18 cellular contexts compared by ENCODE assay signal in genomic region chr2:222950886-222951285, GRCh38.
DNase-seq lines count a peak whose midpoint lies in the region; ATAC-seq, FAIRE-seq and TF ChIP-seq lines count a peak whose summit lies in the region.
"Had no signal": no experiment of that assay in that cellular context is flagged by ENCODE, and none has a peak within 500 bp of the region (broad histone marks: within the 10 kb centered on the region; RNA-seq: fewer than 3 reads in every experiment).

No MANE protein-coding gene starts in this region.

- peak; percentile 23 for FAIRE-seq in urothelium cell line (lab: Jason Lieb, UNC)
- FAIRE-seq: TTC549 had no signal

- H3K27ac Mint-ChIP-seq in activated T-cell treated with anti-CD3 and anti-CD28 coated beads, Interleukin-2, amount 50 U/mL, for 72 hours = no peak overlapping the region
- H3K27ac Mint-ChIP-seq: activated naive CD4-positive, alpha-beta T cell treated with anti-CD3 and anti-CD28 coated beads, Interleukin-2, amount 50 U/mL, for 72 hours had no signal

- H3K36me3 Mint-ChIP-seq in activated T-cell treated with anti-CD3 and anti-CD28 coated beads, Interleukin-2, amount 50 U/mL, for 72 hours (ENCODE audit: insufficient read depth in 2 of 2) = no peaks in the 10 kb centered on the region
- H3K36me3 Mint-ChIP-seq: activated naive CD4-positive, alpha-beta T cell treated with anti-CD3 and anti-CD28 coated beads, Interleukin-2, amount 50 U/mL, for 72 hours had no signal

- peak overlapping the region; percentile 4 to 16 for H3K4me3 Mint-ChIP-seq in activated T-cell treated with anti-CD3 and anti-CD28 coated beads, Interleukin-2, amount 50 U/mL, for 72 hours

- H3K4me1 Mint-ChIP-seq in activated T-cell treated with anti-CD3 and anti-CD28 coated beads, Interleukin-2, amount 50 U/mL, for 72 hours (ENCODE audit: low read depth) = no peaks in the 10 kb centered on the region

- no peak for DNase-seq in activated T-cell treated with anti-CD3 and anti-CD28 coated beads, Interleukin-2, amount 50 U/mL, for 72 hours
- DNase-seq in activated T-cell treated with anti-CD3 and anti-CD28 coated beads, Interleukin-2, amount 50 U/mL, for 48 hours = no peak
- DNase-seq in hepatic stellate cell (ENCODE audit: low spot score) = peak; percentile 24
- DNase-seq in urothelium cell line (ENCODE audit: low spot score) = peak; percentile 57
- DNase-seq: AML-193; gastrocnemius medialis; H7; left colon; NCI-H1048; NCI-H2227 treated with DMSO at 0.1 percent for 48 hours; stimulated activated CD4-positive, alpha-beta T cell treated with anti-CD3 and anti-CD28 coated beads, Interleukin-12 subunit alpha, Interleukin-12 subunit beta, amount 100 ng/mL, for 4 hours; upper lobe of left lung had no signal

- H3K27me3 Mint-ChIP-seq in activated T-cell treated with anti-CD3 and anti-CD28 coated beads, Interleukin-2, amount 50 U/mL, for 72 hours (ENCODE audit: low read depth) = peaks cover 17% of the 10 kb centered on the region

- peak; percentile 27 to 35 for ATAC-seq in activated T-cell treated with anti-CD3 and anti-CD28 coated beads, Interleukin-2, amount 50 U/mL, for 72 hours (replicated peaks in 1 of 2)
- ATAC-seq in SK-N-SH treated with all-trans-retinoic acid at 6 μM for 48 hours (peak; percentile 96), HG02870 (IDR thresholded peaks at IDR 0.05; ENCODE audit: unreplicated experiment) (no peak), HG03025 (IDR thresholded peaks at IDR 0.05; ENCODE audit: low FRiP score, unreplicated experiment) (no peak), HG03457 (IDR thresholded peaks at IDR 0.05; ENCODE audit: unreplicated experiment) (no peak)
- ATAC-seq: gastrocnemius medialis, left colon had no signal

- H3K9me3 Mint-ChIP-seq in activated T-cell treated with anti-CD3 and anti-CD28 coated beads, Interleukin-2, amount 50 U/mL, for 72 hours = no peaks in the 10 kb centered on the region
- H3K9me3 Mint-ChIP-seq: activated naive CD4-positive, alpha-beta T cell treated with anti-CD3 and anti-CD28 coated beads, Interleukin-2, amount 50 U/mL, for 72 hours had no signal

TF ChIP-seq in SK-N-SH treated with all-trans-retinoic acid at 6 μM for 48 hours, 23 proteins besides CTCF, POLR2A, EP300 and RAD21:
- TF ChIP-seq TOX (CRISPR knock-in tag; IDR thresholded peaks at IDR 0.05; ENCODE audit: borderline replicate concordance) = peak; percentile 31; the same call in 1 of the 2 replicates
- TF ChIP-seq ZFP30 (CRISPR knock-in tag; IDR thresholded peaks at IDR 0.05) = no peak
- no peak for TF ChIP-seq BACH2 (CRISPR knock-in tag; IDR thresholded peaks at IDR 0.05; ENCODE audit: borderline replicate concordance)
- TF ChIP-seq CREB5 (CRISPR knock-in tag; IDR thresholded peaks at IDR 0.05; ENCODE audit: low read depth) = no peak
- TF ChIP-seq CSDC2 (CRISPR knock-in tag; IDR thresholded peaks at IDR 0.05) = no peak
- no peak for TF ChIP-seq CSRNP3 (CRISPR knock-in tag; IDR thresholded peaks at IDR 0.05)
- TF ChIP-seq, protein P1, sequence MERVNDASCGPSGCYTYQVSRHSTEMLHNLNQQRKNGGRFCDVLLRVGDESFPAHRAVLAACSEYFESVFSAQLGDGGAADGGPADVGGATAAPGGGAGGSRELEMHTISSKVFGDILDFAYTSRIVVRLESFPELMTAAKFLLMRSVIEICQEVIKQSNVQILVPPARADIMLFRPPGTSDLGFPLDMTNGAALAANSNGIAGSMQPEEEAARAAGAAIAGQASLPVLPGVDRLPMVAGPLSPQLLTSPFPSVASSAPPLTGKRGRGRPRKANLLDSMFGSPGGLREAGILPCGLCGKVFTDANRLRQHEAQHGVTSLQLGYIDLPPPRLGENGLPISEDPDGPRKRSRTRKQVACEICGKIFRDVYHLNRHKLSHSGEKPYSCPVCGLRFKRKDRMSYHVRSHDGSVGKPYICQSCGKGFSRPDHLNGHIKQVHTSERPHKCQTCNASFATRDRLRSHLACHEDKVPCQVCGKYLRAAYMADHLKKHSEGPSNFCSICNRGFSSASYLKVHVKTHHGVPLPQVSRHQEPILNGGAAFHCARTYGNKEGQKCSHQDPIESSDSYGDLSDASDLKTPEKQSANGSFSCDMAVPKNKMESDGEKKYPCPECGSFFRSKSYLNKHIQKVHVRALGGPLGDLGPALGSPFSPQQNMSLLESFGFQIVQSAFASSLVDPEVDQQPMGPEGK (CRISPR knock-in tag; IDR thresholded peaks at IDR 0.05; ENCODE audit: borderline replicate concordance) = 0 out of 2 replicates have a peak, but pooled peaks have one; percentile 34
- TF ChIP-seq, protein P2, sequence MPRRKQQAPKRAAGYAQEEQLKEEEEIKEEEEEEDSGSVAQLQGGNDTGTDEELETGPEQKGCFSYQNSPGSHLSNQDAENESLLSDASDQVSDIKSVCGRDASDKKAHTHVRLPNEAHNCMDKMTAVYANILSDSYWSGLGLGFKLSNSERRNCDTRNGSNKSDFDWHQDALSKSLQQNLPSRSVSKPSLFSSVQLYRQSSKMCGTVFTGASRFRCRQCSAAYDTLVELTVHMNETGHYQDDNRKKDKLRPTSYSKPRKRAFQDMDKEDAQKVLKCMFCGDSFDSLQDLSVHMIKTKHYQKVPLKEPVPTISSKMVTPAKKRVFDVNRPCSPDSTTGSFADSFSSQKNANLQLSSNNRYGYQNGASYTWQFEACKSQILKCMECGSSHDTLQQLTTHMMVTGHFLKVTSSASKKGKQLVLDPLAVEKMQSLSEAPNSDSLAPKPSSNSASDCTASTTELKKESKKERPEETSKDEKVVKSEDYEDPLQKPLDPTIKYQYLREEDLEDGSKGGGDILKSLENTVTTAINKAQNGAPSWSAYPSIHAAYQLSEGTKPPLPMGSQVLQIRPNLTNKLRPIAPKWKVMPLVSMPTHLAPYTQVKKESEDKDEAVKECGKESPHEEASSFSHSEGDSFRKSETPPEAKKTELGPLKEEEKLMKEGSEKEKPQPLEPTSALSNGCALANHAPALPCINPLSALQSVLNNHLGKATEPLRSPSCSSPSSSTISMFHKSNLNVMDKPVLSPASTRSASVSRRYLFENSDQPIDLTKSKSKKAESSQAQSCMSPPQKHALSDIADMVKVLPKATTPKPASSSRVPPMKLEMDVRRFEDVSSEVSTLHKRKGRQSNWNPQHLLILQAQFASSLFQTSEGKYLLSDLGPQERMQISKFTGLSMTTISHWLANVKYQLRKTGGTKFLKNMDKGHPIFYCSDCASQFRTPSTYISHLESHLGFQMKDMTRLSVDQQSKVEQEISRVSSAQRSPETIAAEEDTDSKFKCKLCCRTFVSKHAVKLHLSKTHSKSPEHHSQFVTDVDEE (CRISPR knock-in tag; IDR thresholded peaks at IDR 0.05) = no peak
- no peak for TF ChIP-seq ZC3H10 (CRISPR knock-in tag; IDR thresholded peaks at IDR 0.05)
- peak; percentile 43 for TF ChIP-seq ISL1 (CRISPR knock-in tag; IDR thresholded peaks at IDR 0.05)
- TF ChIP-seq TCF4 (CRISPR knock-in tag; IDR thresholded peaks at IDR 0.05; ENCODE audit: borderline replicate concordance) = no peak
TF ChIP-seq in SK-N-SH treated with all-trans-retinoic acid at 6 μM for 48 hours: peak in this region for 3.

Comparison
In these comparisons a context has a peak if more than half of its experiments do, and no peak if none do; other contexts are left out.
1. ATAC-seq: peak in activated T-cell treated with anti-CD3 and anti-CD28 coated beads, Interleukin-2, amount 50 U/mL, for 72 hours (2 of 2) and SK-N-SH treated with all-trans-retinoic acid at 6 μM for 48 hours (single experiment); none in HG02870 (single experiment), HG03025 (single experiment) and HG03457 (single experiment).
2. DNase-seq: peak in hepatic stellate cell (single experiment) and urothelium cell line (single experiment); none in activated T-cell treated with anti-CD3 and anti-CD28 coated beads, Interleukin-2, amount 50 U/mL, for 72 hours (0 of 2) and activated T-cell treated with anti-CD3 and anti-CD28 coated beads, Interleukin-2, amount 50 U/mL, for 48 hours (0 of 2).